ENCODE assay signal across 8 cellular contexts in the genomic region with DNA sequence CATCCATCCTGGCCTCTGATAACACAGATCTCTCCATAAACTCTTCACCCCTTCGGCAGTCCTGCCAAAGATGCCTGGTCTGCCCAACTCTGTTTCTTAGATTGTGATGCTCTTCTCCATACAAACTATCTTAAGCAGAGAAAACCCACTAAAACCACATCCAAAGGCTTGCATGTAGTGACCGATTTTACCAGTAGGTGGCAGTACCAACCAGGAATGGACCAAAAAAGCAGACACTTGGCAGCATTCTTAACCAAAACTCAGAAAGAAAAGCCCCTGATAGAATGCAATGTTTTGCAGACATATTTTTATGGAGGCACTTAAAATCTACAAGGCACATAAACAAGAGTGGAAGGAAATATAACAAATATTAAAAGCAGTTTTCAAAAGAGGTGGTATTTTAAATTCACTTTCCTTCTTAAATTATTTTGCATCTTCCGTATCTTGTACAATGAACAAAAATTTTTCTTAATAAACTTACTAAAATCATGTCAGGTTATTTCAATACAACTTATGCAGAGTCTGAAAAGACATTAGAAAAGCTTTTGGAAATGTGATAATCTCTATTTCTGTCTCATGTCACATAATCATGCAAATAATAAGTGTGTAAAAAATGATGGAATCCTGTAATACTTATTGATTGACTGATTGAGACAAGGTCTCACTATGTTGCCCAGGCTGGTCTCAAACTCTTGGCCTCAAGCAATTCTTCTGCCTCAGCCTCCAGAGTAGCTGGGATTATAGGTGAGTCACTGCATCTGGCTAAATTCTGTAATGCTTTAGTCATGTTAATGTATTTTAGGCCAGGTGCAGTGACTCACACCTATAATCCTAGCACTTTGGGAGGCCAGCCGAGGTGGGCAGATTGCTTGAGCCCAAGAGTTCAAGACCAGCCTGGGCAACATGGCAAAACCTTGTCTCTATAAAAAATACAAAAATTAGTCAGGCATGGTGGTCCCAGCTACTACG. TPM values are rescaled to one million over a fixed set of nuclear protein-coding genes. Genes with fewer than 3 reads are reported as not detected.
A peak's percentile ranks its signal among the peaks of the same experiment; 100 is the strongest.
DNase-seq lines count a peak whose midpoint lies in the region; ATAC-seq, FAIRE-seq and TF ChIP-seq lines count a peak whose summit lies in the region.

No MANE protein-coding gene starts in this region.

- TF ChIP-seq CTCF in RWPE2 (IDR thresholded peaks at IDR 0.05; ENCODE audit: poor library complexity, severe bottlenecking): peak; percentile 94
- peak; percentile 96 for TF ChIP-seq CTCF in foreskin keratinocyte (conservative IDR thresholded peaks at IDR 0.05)
- peak; percentile 73 to 90 (median 88) for TF ChIP-seq CTCF in pancreas (IDR thresholded peaks at IDR 0.05)
- TF ChIP-seq CTCF in vagina (IDR thresholded peaks at IDR 0.05): peak; percentile 89 to 94 (median 93)

- H3K27ac ChIP-seq in RWPE2 (ENCODE audit: poor library complexity, severe bottlenecking) (peak overlapping the region; percentile 34), foreskin keratinocyte (peak overlapping the region; percentile 0), pancreas (no peak overlapping the region), vagina (no peak overlapping the region)

- WGBS in pancreas, 2 donors: 46 to 48% methylated on average over 5 of the region's 5 CpGs

- H3K4me1 ChIP-seq in RWPE2 (ENCODE audit: insufficient read depth, poor library complexity, severe bottlenecking) (peaks cover 9% of the 10 kb centered on the region), foreskin keratinocyte (peaks cover 1% of the 10 kb centered on the region), pancreas (no peaks in the 10 kb centered on the region), vagina (no peaks in the 10 kb centered on the region)

- H3K27me3 ChIP-seq in RWPE2 (ENCODE audit: insufficient read depth, poor library complexity, severe bottlenecking) (no peaks in the 10 kb centered on the region), foreskin keratinocyte (no peaks in the 10 kb centered on the region), pancreas (no peaks in the 10 kb centered on the region), vagina (no peaks in the 10 kb centered on the region)

- intact Hi-C loops in pancreas (cut with DNase I): loop anchor here in 1 of 3 donors (5.0 kb wide), 1 partner anchor 88 kb away; the partner anchor contains the start of gene RAET1G
- intact Hi-C loops in vagina (cut with DNase I): loop anchor here (5.0 kb wide), 1 partner anchor 93 kb away; no protein-coding TSS in a partner anchor

- H3K36me3 ChIP-seq in RWPE2 (ENCODE audit: low read depth) (peaks cover 56% of the 10 kb centered on the region), pancreas (peaks cover 0 to 6% (median 0%) of the 10 kb centered on the region in 3 donors), vagina (peaks cover 0 to 9% of the 10 kb centered on the region in 2 donors)

- ATAC-seq in RWPE2 (ENCODE audit: low read depth) (peak; percentile 96), foreskin keratinocyte (peak; percentile 94), pancreas (peak; percentile 50 to 91 (median 84)), GM18870 (IDR thresholded peaks at IDR 0.05; ENCODE audit: unreplicated experiment) (no peak)

- DNase-seq in COLO829 (ENCODE audit: low spot score): peak; percentile 39
- DNase-seq in HT1080 (ENCODE audit: low read depth): peak; percentile 76
- DNase-seq in RWPE2 (ENCODE audit: low spot score): no peak
- DNase-seq in activated effector memory CD4-positive, alpha-beta T cell treated with Interleukin-2 at 50 U/mL for 16 hours: peak; percentile 52
- peak; percentile 76 to 90 for DNase-seq in foreskin keratinocyte
- peak in 2 of 6 donors; percentile 32 to 74 for DNase-seq in pancreas
- no peak for DNase-seq in vagina (ENCODE audit: extremely low spot score in 2 of 2)

- no peak for TF ChIP-seq POLR2A in vagina (IDR thresholded peaks at IDR 0.05)

- FAIRE-seq in pancreas (lab: Jason Lieb, UNC): no peak

- H3K4me3 ChIP-seq in RWPE2 (ENCODE audit: severe bottlenecking) (no peak overlapping the region), pancreas (no peak overlapping the region), vagina (no peak overlapping the region)

- H3K9me3 ChIP-seq in RWPE2 (ENCODE audit: severe bottlenecking) (peaks cover 2% of the 10 kb centered on the region), pancreas (no peaks in the 10 kb centered on the region), vagina (no peaks in the 10 kb centered on the region)

RNA-seq across cellular contexts. Expression of gene LRP11, which starts 29.4 kb away (rescaled TPM):
- total RNA-seq in HT1080 (2014; rRNA removed; shearing (Covaris generic)): 17.4 and 17.7 TPM in 2 replicates
- polyA plus RNA-seq in HT1080 (2015; cell fraction: cytosol; rRNA removed): 18.4 and 20.5 TPM in 2 replicates
- 19.6 and 21.2 TPM in 2 replicates for polyA plus RNA-seq in HT1080 (2015; cell fraction: nucleus; rRNA removed)
- total RNA-seq in foreskin keratinocyte: 42.0 and 42.6 TPM in 2 replicates
- 15.5 and 18.8 TPM in 2 replicates for polyA plus RNA-seq in foreskin keratinocyte
- total RNA-seq in pancreas: 10 to 100 TPM; 10.9 to 22.2 (median 15.2) TPM
- polyA plus RNA-seq in pancreas: 10 to 100 TPM in 1 of 2 donors, 1 to 10 TPM in 1; 5.4 to 19.7 TPM
- 35.1 TPM for total RNA-seq in vagina

Comparison
In these comparisons a context has a peak if more than half of its experiments do, and no peak if none do; other contexts are left out.
1. DNase-seq: peak in COLO829 (single experiment), HT1080 (single experiment), activated effector memory CD4-positive, alpha-beta T cell treated with Interleukin-2 at 50 U/mL for 16 hours (single experiment) and foreskin keratinocyte (2 of 2); none in RWPE2 (single experiment) and vagina (0 of 2).
2. H3K27ac ChIP-seq: peak in RWPE2 (single experiment) and foreskin keratinocyte (single experiment); none in pancreas (0 of 4) and vagina (single experiment).
3. Peak in every context shown above with its lines, with median percentiles within 50 percentile points of each other: CTCF ChIP-seq.